1 cellular context compared by ENCODE assay signal in genomic region chr19:48632692-48633147, GRCh38.
TF ChIP-seq lines count a peak whose summit lies in the region.

No MANE protein-coding gene starts in this region.

TF ChIP-seq in K562, 482 proteins besides CTCF, POLR2A, EP300 and RAD21 (continues in another document):
- TF ChIP-seq FOS (IDR thresholded peaks at IDR 0.05; ENCODE audit: extremely low read depth, insufficient read length) (no peak), ZNF655 (CRISPR knock-in tag; IDR thresholded peaks at IDR 0.05) (no peak), FOXK1 (CRISPR knock-in tag; IDR thresholded peaks at IDR 0.05; ENCODE audit: borderline replicate concordance) (no peak), MLX (CRISPR knock-in tag; conservative IDR thresholded peaks at IDR 0.05) (no peak), JUND (IDR thresholded peaks at IDR 0.05; ENCODE audit: borderline replicate concordance, low read depth, low read length) (peak; percentile 62; the same call in 1 of the 2 replicates), JUND (tag; IDR thresholded peaks at IDR 0.05; ENCODE audit: borderline replicate concordance, low read depth, low read length) (no peak; the same call in 2 of the 3 replicates), REST (CRISPR knock-in tag; IDR thresholded peaks at IDR 0.05; ENCODE audit: low read depth) (no peak), ATF1 (CRISPR knock-in tag; IDR thresholded peaks at IDR 0.05) (no peak), ATF1 (tag; IDR thresholded peaks at IDR 0.05) (no peak), ZNF707 (CRISPR knock-in tag; conservative IDR thresholded peaks at IDR 0.05) (no peak), RUNX1 (IDR thresholded peaks at IDR 0.05; ENCODE audit: low read depth) (no peak), BCOR (IDR thresholded peaks at IDR 0.05) (peak; percentile 40; the same call in 1 of the 2 replicates), HDAC2 (IDR thresholded peaks at IDR 0.05) (0 out of 2 replicates have a peak, but pooled peaks have one; percentile 49), ILK (tag; IDR thresholded peaks at IDR 0.05; ENCODE audit: borderline replicate concordance, low read depth) (no peak), ESRRA (IDR thresholded peaks at IDR 0.05; ENCODE audit: borderline replicate concordance, low read depth) (no peak), ATF7 (IDR thresholded peaks at IDR 0.05) (0 out of 2 replicates have a peak, but pooled peaks have one; percentile 19), TCF7 (IDR thresholded peaks at IDR 0.05; ENCODE audit: borderline replicate concordance) (0 out of 2 replicates have a peak, but pooled peaks have one; percentile 21), PURB (CRISPR knock-in tag; IDR thresholded peaks at IDR 0.05; ENCODE audit: low read depth) (no peak), FOXJ3 (CRISPR knock-in tag; IDR thresholded peaks at IDR 0.05) (no peak), MEIS2 (IDR thresholded peaks at IDR 0.05; ENCODE audit: partially characterized antibody) (no peak), HEY1 (CRISPR knock-in tag; IDR thresholded peaks at IDR 0.05; ENCODE audit: borderline replicate concordance) (no peak), DMBX1 (CRISPR knock-in tag; IDR thresholded peaks at IDR 0.05; ENCODE audit: borderline replicate concordance) (no peak), ZNF77 (CRISPR knock-in tag; IDR thresholded peaks at IDR 0.05) (no peak), USF1 (CRISPR knock-in tag; IDR thresholded peaks at IDR 0.05) (no peak), TRIM28 (IDR thresholded peaks at IDR 0.05) (no peak), NELFE (IDR thresholded peaks at IDR 0.05; ENCODE audit: insufficient read depth, insufficient read length) (no peak), KLF1 (tag; IDR thresholded peaks at IDR 0.05) (no peak), BRD9 (IDR thresholded peaks at IDR 0.05; ENCODE audit: low read depth, partially characterized antibody) (no peak), HNRNPLL (IDR thresholded peaks at IDR 0.05; ENCODE audit: low read depth, low read length, poor library complexity, severe bottlenecking) (no peak), KAT2B (IDR thresholded peaks at IDR 0.05; ENCODE audit: low read depth, low read length) (no peak), NEUROD1 (IDR thresholded peaks at IDR 0.05; ENCODE audit: borderline replicate concordance, low read depth, low read length, partially characterized antibody) (peak; percentile 38), MCM2 (IDR thresholded peaks at IDR 0.05; ENCODE audit: low read depth) (no peak), CEBPZ (IDR thresholded peaks at IDR 0.05; ENCODE audit: borderline replicate concordance, low read depth, low read length) (no peak), SMARCA4 (IDR thresholded peaks at IDR 0.05) (peak; percentile 39; the same call in 1 of the 2 replicates), MAFF (IDR thresholded peaks at IDR 0.05; ENCODE audit: low read length) (peak; percentile 77), MYNN (IDR thresholded peaks at IDR 0.05) (no peak), MYNN (CRISPR knock-in tag; IDR thresholded peaks at IDR 0.05) (no peak), NBN (IDR thresholded peaks at IDR 0.05; ENCODE audit: low read depth) (0 out of 2 replicates have a peak, but pooled peaks have one; percentile 15), STAG1 (CRISPR knock-in tag; IDR thresholded peaks at IDR 0.05; ENCODE audit: borderline replicate concordance) (no peak), HNRNPL (IDR thresholded peaks at IDR 0.05; ENCODE audit: low read depth, low read length) (no peak), XRCC4 (IDR thresholded peaks at IDR 0.05; ENCODE audit: extremely low read depth, insufficient read depth, insufficient read length) (no peak), DIDO1 (tag; IDR thresholded peaks at IDR 0.05; ENCODE audit: low read depth) (no peak), ZNF263 (CRISPR knock-in tag; IDR thresholded peaks at IDR 0.05; ENCODE audit: borderline replicate concordance) (peak; percentile 97), ZBTB9 (CRISPR knock-in tag; IDR thresholded peaks at IDR 0.05) (no peak), KLF6 (CRISPR knock-in tag; IDR thresholded peaks at IDR 0.05; ENCODE audit: borderline replicate concordance) (no peak), TSC22D4 (tag; IDR thresholded peaks at IDR 0.05) (no peak), SLC30A9 (CRISPR knock-in tag; IDR thresholded peaks at IDR 0.05) (no peak), NFATC3 (IDR thresholded peaks at IDR 0.05) (peak; percentile 44; the same call in 1 of the 2 replicates), ZNF121 (CRISPR knock-in tag; conservative IDR thresholded peaks at IDR 0.05) (peak; percentile 41; the same call in 1 of the 2 replicates), MAFG (tag; conservative IDR thresholded peaks at IDR 0.05) (peak; percentile 90), SIX5 (IDR thresholded peaks at IDR 0.05; ENCODE audit: borderline replicate concordance in 1 of 2, insufficient read depth in 1 of 2, low read depth in 1 of 2, low read length in 2 of 2) (no peak), C11orf30 (IDR thresholded peaks at IDR 0.05; ENCODE audit: low read depth) (peak; percentile 93), ZNF695 (CRISPR knock-in tag; IDR thresholded peaks at IDR 0.05) (no peak), LARP7 (IDR thresholded peaks at IDR 0.05) (no peak), PRDM10 (IDR thresholded peaks at IDR 0.05; ENCODE audit: partially characterized antibody) (peak; percentile 17), ZNF830 (CRISPR knock-in tag; IDR thresholded peaks at IDR 0.05) (no peak), ZNF780A (CRISPR knock-in tag; IDR thresholded peaks at IDR 0.05) (no peak), NFE2 (IDR thresholded peaks at IDR 0.05; ENCODE audit: low read depth) (peak; percentile 59; the same call in 1 of the 2 replicates), NRF1 (conservative IDR thresholded peaks at IDR 0.05 in 1 of 2, IDR thresholded peaks at IDR 0.05 in 1 of 2) (peak in 1 of 2 experiments; percentile 39; a peak in 1 of 4 replicates), GTF2F1 (IDR thresholded peaks at IDR 0.05; ENCODE audit: low read depth, low read length) (no peak), KAT7 (CRISPR knock-in tag; IDR thresholded peaks at IDR 0.05; ENCODE audit: borderline replicate concordance) (no peak), ZNF431 (CRISPR knock-in tag; IDR thresholded peaks at IDR 0.05) (peak; percentile 93)
